In the genomic region with DNA sequence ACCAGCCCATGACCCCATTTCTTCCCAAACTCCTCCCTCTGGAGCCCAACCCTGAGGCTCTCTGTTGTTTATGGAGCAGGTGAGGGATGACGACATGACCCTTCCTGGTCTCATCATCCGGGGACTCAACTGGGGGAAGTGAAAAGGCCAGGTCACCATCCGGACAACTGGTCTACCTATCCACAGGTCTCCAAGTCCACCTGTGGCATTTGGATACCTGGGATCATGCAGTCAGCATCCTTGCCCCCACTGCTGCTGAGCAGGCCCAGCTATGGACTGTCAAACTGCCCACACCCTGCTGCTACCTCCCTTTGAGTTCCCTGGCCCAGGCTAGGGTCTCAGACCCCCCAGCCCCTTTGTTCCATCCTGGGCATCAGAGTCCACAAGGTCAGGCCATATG, we compare ENCODE assay signal across 20 cellular contexts. TPM values are rescaled to one million over a fixed set of nuclear protein-coding genes. Genes with fewer than 3 reads are reported as not detected.
DNase-seq lines count a peak whose midpoint lies in the region; ATAC-seq, FAIRE-seq and TF ChIP-seq lines count a peak whose summit lies in the region.
"Had no signal": no experiment of that assay in that cellular context is flagged by ENCODE, and none has a peak within 500 bp of the region (broad histone marks: within the 10 kb centered on the region; RNA-seq: fewer than 3 reads in every experiment).

No MANE protein-coding gene starts in this region.

- H3K27me3 ChIP-seq in IMR-90 (ENCODE audit: control insufficient read depth, insufficient read depth, low read length): no peaks in the 10 kb centered on the region
- no peaks in the 10 kb centered on the region for H3K27me3 ChIP-seq in H1 (replicated peaks in 1 of 4; ENCODE audit: control insufficient read depth in 3 of 4, extremely low read depth in 1 of 4, insufficient read depth in 3 of 4, low read length in 3 of 4)
- no peaks in the 10 kb centered on the region for H3K27me3 ChIP-seq in neural cell (ENCODE audit: insufficient read depth, low read depth, low read length)
- H3K27me3 ChIP-seq in stomach smooth muscle (ENCODE audit: control insufficient read depth in 1 of 2, insufficient read depth in 2 of 2, low read length in 2 of 2): peaks cover 0 to 2% of the 10 kb centered on the region in 2 donors

- TF ChIP-seq EP300 in H1 (IDR thresholded peaks at IDR 0.05; ENCODE audit: borderline replicate concordance in 1 of 2, low read depth in 2 of 2, low read length in 2 of 2): no peak
- TF ChIP-seq EP300 in neural cell (conservative IDR thresholded peaks at IDR 0.05; ENCODE audit: poor library complexity, severe bottlenecking): no peak

- in situ Hi-C loops in IMR-90 (cut with MboI; ENCODE audit: low sequenced_read_pairs): no loop called here

- TF ChIP-seq POLR2A in IMR-90 (IDR thresholded peaks at IDR 0.05; ENCODE audit: low read depth, low read length) (no peak), H1 (IDR thresholded peaks at IDR 0.05; ENCODE audit: control extremely low read depth in 1 of 2, low read depth in 2 of 2, low read length in 2 of 2) (no peak)

- intact Hi-C loops in IMR-90 (cut with micrococcal nuclease): no loop called here
- intact Hi-C loops in left cardiac atrium (cut with DNase I): no loop called here

- H3K27ac ChIP-seq in IMR-90 (ENCODE audit: insufficient read depth, low read length) (no peak overlapping the region), H1 (ENCODE audit: low read depth, low read length) (no peak overlapping the region), neural cell (ENCODE audit: low read length) (peak overlapping the region; percentile 93), stomach smooth muscle (ENCODE audit: low read length) (peak overlapping the region; percentile 96)
- H3K27ac ChIP-seq: BLaER1 had no signal

- peak overlapping the region; percentile 91 for H2AK5ac ChIP-seq in IMR-90 (ENCODE audit: low read depth, low read length)
- H2AK5ac ChIP-seq in H1 (ENCODE audit: low read depth, low read length): peak overlapping the region; percentile 68

- H3K14ac ChIP-seq in IMR-90 (replicated peaks; ENCODE audit: low read depth, low read length): peak overlapping the region; percentile 83; the same call in 1 of the 2 replicates
- H3K14ac ChIP-seq in H1 (ENCODE audit: insufficient read length): no peak overlapping the region

- dilution Hi-C loops in IMR-90 (cut with HindIII; ENCODE audit: low sequenced_read_pairs, unreplicated experiment): loop anchor here (25.0 kb wide), 1 partner anchor 95 kb away; a partner anchor contains a TSS

- H4K91ac ChIP-seq in IMR-90 (ENCODE audit: insufficient read depth, low read depth, low read length) (peak overlapping the region; percentile 89), H1 (replicated peaks; ENCODE audit: insufficient read length, low read length) (peak overlapping the region; percentile 69)

- H3K79me2 ChIP-seq in H1 (ENCODE audit: control insufficient read depth in 1 of 2, insufficient read depth in 2 of 2, low read length in 2 of 2): no peaks in the 10 kb centered on the region
- no peaks in the 10 kb centered on the region for H3K79me2 ChIP-seq in neural cell (replicated peaks; ENCODE audit: insufficient read depth, low read length)

- no TSS peak for BruUV-seq in IMR-90 (replicated peaks; lab: Mats Ljungman, UMichigan)

- H3K4me2 ChIP-seq in IMR-90 (ENCODE audit: low read depth, low read length) (no peak overlapping the region), H1 (ENCODE audit: insufficient read depth in 1 of 2, low read depth in 2 of 2, low read length in 2 of 2) (peak overlapping the region in 1 of 2 experiments; percentile 50; a peak in 1 of 4 replicates), neural cell (ENCODE audit: low read length) (no peak overlapping the region)
- H3K4me2 ChIP-seq: BLaER1 had no signal

- no peak overlapping the region for H4K5ac ChIP-seq in IMR-90 (ENCODE audit: low read depth, low read length)
- H4K5ac ChIP-seq in H1 (ENCODE audit: insufficient read length, low read depth, low read length): no peak overlapping the region

- no peak for ATAC-seq in IMR-90 (ENCODE audit: low read depth)
- no peak for ATAC-seq in HG03159 (IDR thresholded peaks at IDR 0.05; ENCODE audit: unreplicated experiment)
- ATAC-seq in stimulated activated memory B cell treated with anti-CD40 and anti-IgM and Interleukin-4, amounts not matched to agents 10 μg/mL and 1 μg/mL and 100 μg/mL, for 72 hours: no peak
- ATAC-seq in left cardiac atrium: no peak
- ATAC-seq: HCT116 had no signal

- H3K4me1 Mint-ChIP-seq in stimulated activated memory B cell treated with anti-CD40 and anti-IgM and Interleukin-4, amounts not matched to agents 10 μg/mL and 1 μg/mL and 100 μg/mL, for 72 hours: no peaks in the 10 kb centered on the region
- H3K4me1 Mint-ChIP-seq: CD8-positive, alpha-beta memory T cell had no signal

- no peak for TF ChIP-seq CTCF in IMR-90 (conservative IDR thresholded peaks at IDR 0.05; ENCODE audit: low read depth, low read length)
- TF ChIP-seq CTCF in H1 (IDR thresholded peaks at IDR 0.05; ENCODE audit: control extremely low read depth in 1 of 3, insufficient read depth in 1 of 3, low read depth in 1 of 3, low read length in 3 of 3): no peak
- no peak for TF ChIP-seq CTCF in neural cell (IDR thresholded peaks at IDR 0.05; ENCODE audit: poor library complexity, severe bottlenecking)

- H4K8ac ChIP-seq in IMR-90 (ENCODE audit: low read depth in 2 of 2, low read length in 2 of 2): peak overlapping the region; percentile 41 to 90; a peak in 3 of 4 replicates
- H4K8ac ChIP-seq in H1 (ENCODE audit: extremely low read depth, insufficient read depth, low read length): peak overlapping the region; percentile 6; the same call in 1 of the 2 replicates

- H3F3A ChIP-seq in neural cell (ENCODE audit: insufficient read depth, low read length, poor library complexity, severe bottlenecking): no peaks in the 10 kb centered on the region

- H2BK20ac ChIP-seq in IMR-90 (ENCODE audit: low read depth, low read length) (peak overlapping the region; percentile 95), H1 (ENCODE audit: low read length) (peak overlapping the region; percentile 15; the same call in 1 of the 2 replicates)

- peaks cover 15% of the 10 kb centered on the region for H3K4me1 ChIP-seq in IMR-90 (ENCODE audit: control insufficient read depth, insufficient read depth, low read length)
- peaks cover 13 to 28% (median 17%) of the 10 kb centered on the region in 4 experiments for H3K4me1 ChIP-seq in H1 (replicated peaks in 1 of 4; ENCODE audit: control insufficient read depth in 3 of 4, insufficient read depth in 4 of 4, low read length in 3 of 4)
- peaks cover 64% of the 10 kb centered on the region for H3K4me1 ChIP-seq in stomach smooth muscle (ENCODE audit: control insufficient read depth, insufficient read depth, low read length)

- no peak for DNase-seq in IMR-90
- DNase-seq in H1 (ENCODE audit: low read depth in 1 of 2, low spot score in 2 of 2): no peak
- DNase-seq in GF-D8 (lab: John Stamatoyannopoulos, UW): no peak
- DNase-seq in left cardiac atrium: no peak
- DNase-seq: CD8-positive, alpha-beta memory T cell; DMS79 treated with DMSO at 0.1 percent for 48 hours; NCI-H187 treated with DMSO at 0.1 percent for 48 hours; NCI-H69; RPMI8226; SIG-M5 had no signal

- H2BK120ac ChIP-seq in IMR-90 (ENCODE audit: low read depth, low read length) (peak overlapping the region; percentile 98), H1 (replicated peaks; ENCODE audit: low read depth, low read length) (no peak overlapping the region)

- H3K79me1 ChIP-seq in IMR-90 (ENCODE audit: low read depth in 1 of 2, low read length in 2 of 2): peaks cover 0 to 3% of the 10 kb centered on the region in 2 experiments; a peak in 1 of 4 replicates
- no peaks in the 10 kb centered on the region; the same call in 1 of the 2 replicates for H3K79me1 ChIP-seq in H1 (ENCODE audit: low read depth, low read length)

- H3K36me3 ChIP-seq in IMR-90 (ENCODE audit: control insufficient read depth, insufficient read depth, low read length): no peaks in the 10 kb centered on the region
- no peaks in the 10 kb centered on the region for H3K36me3 ChIP-seq in H1 (ENCODE audit: control insufficient read depth in 2 of 4, insufficient read depth in 4 of 4, low read length in 3 of 4)
- H3K36me3 ChIP-seq in neural cell (ENCODE audit: insufficient read depth, low read length): no peaks in the 10 kb centered on the region
- no peaks in the 10 kb centered on the region for H3K36me3 ChIP-seq in stomach smooth muscle (ENCODE audit: control insufficient read depth in 2 of 2, insufficient read depth in 2 of 2, low read length in 2 of 2)
- H3K36me3 ChIP-seq: BLaER1 had no signal

- H2AFZ ChIP-seq in IMR-90 (replicated peaks; ENCODE audit: low read length, poor library complexity): no peak overlapping the region
- no peak overlapping the region for H2AFZ ChIP-seq in H1 (ENCODE audit: low read length)
- no peak overlapping the region for H2AFZ ChIP-seq in neural cell (ENCODE audit: low read depth, low read length)

- H3K9me3 ChIP-seq in IMR-90 (ENCODE audit: control insufficient read depth, insufficient read depth, low read length): no peaks in the 10 kb centered on the region
- H3K9me3 ChIP-seq in H1 (ENCODE audit: insufficient read depth in 2 of 2, low read depth in 1 of 2, low read length in 1 of 2): no peaks in the 10 kb centered on the region
- H3K9me3 ChIP-seq in neural cell (ENCODE audit: low read length): no peaks in the 10 kb centered on the region
- no peaks in the 10 kb centered on the region for H3K9me3 ChIP-seq in stomach smooth muscle (ENCODE audit: control insufficient read depth in 2 of 2, low read length in 2 of 2)
- H3K9me3 ChIP-seq: BLaER1 had no signal

- POLR2A ChIA-PET in IMR-90 (lab: Charles Lee; ENCODE audit: unreplicated experiment) (no interaction called here), H1 (lab: Charles Lee; ENCODE audit: partially characterized antibody) (interaction anchor here (1.8 to 1.9 kb wide), 4 partner anchors 13 to 30 kb away, joined by 4 to 6 read pairs (median 6); no protein-coding TSS in a partner anchor)

- H2BK5ac ChIP-seq in IMR-90 (ENCODE audit: low read depth, low read length, poor library complexity, severe bottlenecking) (peak overlapping the region; percentile 61), H1 (ENCODE audit: low read depth, low read length) (peak overlapping the region; percentile 28; the same call in 1 of the 2 replicates)

- H3K27me3 Mint-ChIP-seq in stimulated activated memory B cell treated with anti-CD40 and anti-IgM and Interleukin-4, amounts not matched to agents 10 μg/mL and 1 μg/mL and 100 μg/mL, for 72 hours: peaks cover 8% of the 10 kb centered on the region

- peak overlapping the region; percentile 65 for H2AK9ac ChIP-seq in IMR-90 (replicated peaks; ENCODE audit: low read depth, low read length, poor library complexity)

- no peaks in the 10 kb centered on the region for H4K20me1 ChIP-seq in IMR-90 (ENCODE audit: insufficient read depth, low read length)
- no peaks in the 10 kb centered on the region for H4K20me1 ChIP-seq in H1 (replicated peaks in 1 of 2; ENCODE audit: control insufficient read depth in 1 of 2, insufficient read depth in 2 of 2, low read length in 2 of 2)
- H4K20me1 ChIP-seq in neural cell (ENCODE audit: insufficient read depth): no peaks in the 10 kb centered on the region

- peaks cover 33% of the 10 kb centered on the region for H3K9me1 ChIP-seq in IMR-90 (ENCODE audit: insufficient read depth, low read length)

- no peak for TF ChIP-seq RAD21 in IMR-90 (IDR thresholded peaks at IDR 0.05; ENCODE audit: low read length)
- no peak for TF ChIP-seq RAD21 in H1 (IDR thresholded peaks at IDR 0.05 in 1 of 2, conservative IDR thresholded peaks at IDR 0.05 in 1 of 2; ENCODE audit: low read depth in 2 of 2, low read length in 2 of 2)
- TF ChIP-seq RAD21 in neural cell (conservative IDR thresholded peaks at IDR 0.05): no peak

- no peak overlapping the region for H3K4me3 Mint-ChIP-seq in stimulated activated memory B cell treated with anti-CD40 and anti-IgM and Interleukin-4, amounts not matched to agents 10 μg/mL and 1 μg/mL and 100 μg/mL, for 72 hours
- H3K4me3 Mint-ChIP-seq: CD8-positive, alpha-beta memory T cell; IgD-negative memory B cell had no signal

- H2BK12ac ChIP-seq in H1 (ENCODE audit: low read depth, low read length): peak overlapping the region; percentile 82

- H3K9me2 ChIP-seq in neural cell (ENCODE audit: insufficient read depth, low read length): no peaks in the 10 kb centered on the region

- H2BK15ac ChIP-seq in IMR-90 (ENCODE audit: low read depth, low read length): peak overlapping the region; percentile 17; the same call in 2 of the 3 replicates
- H2BK15ac ChIP-seq in H1 (ENCODE audit: low read length): no peak overlapping the region

- 86% methylated on average over 1 of the region's 3 CpGs; no CpG with 5 or more reads in 1 of the 2 experiments for WGBS in IMR-90 (ENCODE audit: extremely low coverage in 2 of 2, insufficient read length in 1 of 2), 2 experiments
- WGBS in H1 (ENCODE audit: extremely low coverage in 1 of 2, insufficient coverage in 1 of 2, insufficient read length in 1 of 2, insufficient replicate concordance in 2 of 2, low coverage in 1 of 2, low lambda C conversion rate in 2 of 2, missing lambda C conversion rate in 1 of 2), 2 experiments: 90% methylated on average over 3 of the region's 3 CpGs; no CpG with 5 or more reads in 1 of the 2 experiments

- CTCF ChIA-PET in IMR-90 (lab: Yijun Ruan, JAX) (interaction anchor here (1.5 kb wide), 1 partner anchor 36 kb away, joined by 4 read pairs; no protein-coding TSS in a partner anchor), H1 (lab: Charles Lee; ENCODE audit: partially characterized antibody) (interaction anchor here (0.8 to 10.9 kb wide), 5 partner anchors 12 to 111 kb away, joined by 4 to 158 read pairs (median 17); no protein-coding TSS in a partner anchor)

- H3K18ac ChIP-seq in IMR-90 (ENCODE audit: low read depth, low read length) (peak overlapping the region; percentile 16; the same call in 1 of the 2 replicates), H1 (ENCODE audit: extremely low read depth, low read length) (no peak overlapping the region)

- no peak overlapping the region for H3K4me3 ChIP-seq in IMR-90 (ENCODE audit: insufficient read depth, low read depth, low read length)
- H3K4me3 ChIP-seq in H1 (ENCODE audit: extremely low read depth in 1 of 4, insufficient read depth in 2 of 4, low read depth in 3 of 4, low read length in 4 of 4): no peak overlapping the region
- peak overlapping the region; percentile 57 for H3K4me3 ChIP-seq in neural cell (ENCODE audit: low read length)
- no peak overlapping the region for H3K4me3 ChIP-seq in stomach smooth muscle (ENCODE audit: low read length in 2 of 2)
- H3K4me3 ChIP-seq: BLaER1 had no signal

- no peaks in the 10 kb centered on the region for H3K36me3 Mint-ChIP-seq in stimulated activated memory B cell treated with anti-CD40 and anti-IgM and Interleukin-4, amounts not matched to agents 10 μg/mL and 1 μg/mL and 100 μg/mL, for 72 hours
- H3K36me3 Mint-ChIP-seq: CD8-positive, alpha-beta memory T cell; IgD-negative memory B cell had no signal

- H3K9me3 Mint-ChIP-seq in stimulated activated memory B cell treated with anti-CD40 and anti-IgM and Interleukin-4, amounts not matched to agents 10 μg/mL and 1 μg/mL and 100 μg/mL, for 72 hours: no peaks in the 10 kb centered on the region
- H3K9me3 Mint-ChIP-seq: IgD-negative memory B cell had no signal

- H3K23me2 ChIP-seq in H1 (ENCODE audit: low read depth, low read length): no peaks in the 10 kb centered on the region

- H3K27ac Mint-ChIP-seq in stimulated activated memory B cell treated with anti-CD40 and anti-IgM and Interleukin-4, amounts not matched to agents 10 μg/mL and 1 μg/mL and 100 μg/mL, for 72 hours: no peak overlapping the region
- H3K27ac Mint-ChIP-seq: IgD-negative memory B cell had no signal

- H3K56ac ChIP-seq in IMR-90 (ENCODE audit: extremely low read depth, insufficient read depth, low read length): no peak overlapping the region
- H3K56ac ChIP-seq in H1 (replicated peaks; ENCODE audit: insufficient read length, low read depth, low read length): no peak overlapping the region

- no peak for FAIRE-seq in H1 (lab: Jason Lieb, UNC)
- FAIRE-seq: A204.1, D721Med had no signal

- H3K4ac ChIP-seq in IMR-90 (ENCODE audit: low read depth, low read length) (peak overlapping the region; percentile 98), H1 (replicated peaks; ENCODE audit: insufficient read length, low read depth, low read length) (no peak overlapping the region)

- H3K23ac ChIP-seq in IMR-90 (ENCODE audit: low read depth, low read length): no peak overlapping the region
- no peak overlapping the region for H3K23ac ChIP-seq in H1 (ENCODE audit: insufficient read length)

- H3K9ac ChIP-seq in IMR-90 (ENCODE audit: low read depth, low read length) (no peak overlapping the region), H1 (replicated peaks in 1 of 4; ENCODE audit: extremely low read depth in 1 of 4, low read depth in 3 of 4, low read length in 3 of 4) (no peak overlapping the region), neural cell (ENCODE audit: low read length) (peak overlapping the region; percentile 77), stomach smooth muscle (ENCODE audit: low read length in 2 of 2) (peak overlapping the region; percentile 13 to 49)
- H3K9ac ChIP-seq: BLaER1 had no signal

RNA-seq across cellular contexts. Expression of a gene that starts 60.0 kb away (rescaled TPM):
- under 0.01 TPM in 1 of 2 replicates, not detected in the other for total RNA-seq in IMR-90 (2012; rRNA removed)
- 0.09 TPM in 2 replicates for polyA plus RNA-seq in IMR-90 (2012; rRNA removed)
- 0.12 TPM in 1 of 2 replicates, not detected in the other for polyA plus RNA-seq in IMR-90 (2012; cell fraction: cytosol; rRNA removed)
- 0.07 and 0.16 TPM in 2 replicates for polyA plus RNA-seq in IMR-90 (2012; cell fraction: nucleus; rRNA removed; ENCODE audit: low replicate concordance)
- 0.37 and 0.52 TPM in 2 replicates for total RNA-seq in H1 (2021; fragmentation: NEBNext Ultra II Directional; extraction: Animal tissue kit (Norgen Biotek cat#: 25700))
- 0.77 and 1.4 TPM in 2 replicates for polyA plus RNA-seq in H1 (2011; rRNA removed)
- 0.83 TPM for polyA plus RNA-seq in H1 (2011; cell fraction: cytosol; rRNA removed)
- polyA plus RNA-seq in H1 (2011; cell fraction: nucleus; rRNA removed): 0.46 TPM
- polyA plus RNA-seq in H1 (2012, experiment 1 of 2): 0.39 to 0.60 TPM (median 0.52 TPM) in 3 of 4 replicates, not detected in the other
- polyA plus RNA-seq in H1 (2012, experiment 2 of 2): 0.18 TPM
- polyA plus RNA-seq in H1 (2013, experiment 1 of 2): 0.57 TPM
- polyA plus RNA-seq in H1 (2013, experiment 2 of 2): 0.99 TPM
- 1.0 and 1.1 TPM in 2 replicates for polyA minus RNA-seq in H1 (2011; rRNA and poly(A)+ RNA removed)
- polyA minus RNA-seq in H1 (2011; cell fraction: cytosol; rRNA and poly(A)+ RNA removed): not detected
- 0.30 TPM for polyA minus RNA-seq in H1 (2011; cell fraction: nucleus; rRNA and poly(A)+ RNA removed)
- polyA plus RNA-seq in neural cell: 0.12 TPM in 1 of 2 replicates, not detected in the other
- not detected in 2 replicates for polyA minus RNA-seq in neural cell
- 10 to 100 TPM; 44.7 to 68.1 TPM for total RNA-seq in left cardiac atrium
- total RNA-seq: G401 had no signal

Comparison
In these comparisons a context has a peak if more than half of its experiments do, and no peak if none do; other contexts are left out.
1. H3K27ac ChIP-seq: peak in neural cell (single experiment) and stomach smooth muscle (single experiment); none in IMR-90 (single experiment) and H1 (single experiment).
2. H3K9ac ChIP-seq: peak in neural cell (single experiment) and stomach smooth muscle (2 of 2); none in IMR-90 (single experiment) and H1 (0 of 4).
3. RNA of a gene that starts 60.0 kb away (total RNA-seq): 44.7 to 68.1 TPM in left cardiac atrium; 0.37 to 0.52 TPM in H1 and under 0.01 TPM in IMR-90; every median in the first group is over 10 times any median in the second.